Comparison of ENCODE assay signal across 9 cellular contexts in genomic region chr10:46420002-46420401, GRCh38. TPM values are rescaled to one million over a fixed set of nuclear protein-coding genes. Genes with fewer than 3 reads are reported as not detected.
DNase-seq lines count a peak whose midpoint lies in the region; ATAC-seq and TF ChIP-seq lines count a peak whose summit lies in the region.
"Not testable (repeated sequence)": the region's sequence is repeated elsewhere in the genome, so short reads cannot be mapped to it uniquely, and the experiment has no call there.
"Had no signal": no experiment of that assay in that cellular context is flagged by ENCODE, and none has a peak within 500 bp of the region (broad histone marks: within the 10 kb centered on the region; RNA-seq: fewer than 3 reads in every experiment).

No MANE protein-coding gene starts in this region.

- not testable (repeated sequence) for H3K4me3 ChIP-seq in gastroesophageal sphincter, heart right ventricle, lower lobe of right lung, upper lobe of right lung

- H3K27me3 ChIP-seq in gastroesophageal sphincter; heart right ventricle; lower lobe of right lung (ENCODE audit: low read depth); upper lobe of right lung: not testable (repeated sequence)

- DNase-seq in heart right ventricle, left colon, lower lobe of right lung, upper lobe of right lung: not testable (repeated sequence)

- not testable (repeated sequence) for TF ChIP-seq POLR2A in gastroesophageal sphincter (IDR thresholded peaks at IDR 0.05)

- H3K36me3 ChIP-seq in gastroesophageal sphincter, heart right ventricle, lower lobe of right lung, upper lobe of right lung: not testable (repeated sequence)

- TF ChIP-seq CTCF in gastroesophageal sphincter (IDR thresholded peaks at IDR 0.05); heart right ventricle (IDR thresholded peaks at IDR 0.05); lower lobe of right lung (IDR thresholded peaks at IDR 0.05); upper lobe of right lung (IDR thresholded peaks at IDR 0.05): not testable (repeated sequence)

- H3K9me3 ChIP-seq in gastroesophageal sphincter, heart right ventricle, lower lobe of right lung, upper lobe of right lung: not testable (repeated sequence)

- H3K27ac ChIP-seq in gastroesophageal sphincter, heart right ventricle, lower lobe of right lung, upper lobe of right lung: not testable (repeated sequence)

- ATAC-seq in SK-N-SH treated with all-trans-retinoic acid at 6 μM for 48 hours (peak; percentile 92), gastroesophageal sphincter (peak; percentile 32), heart right ventricle (peak; percentile 34 to 76 (median 73)), left colon (peak; percentile 40), lower lobe of right lung (peak; percentile 42 to 45), upper lobe of right lung (peak; percentile 48)

- no CpG with 5 or more reads among the region's 10 CpGs for WGBS in gastroesophageal sphincter (ENCODE audit: low coverage in 1 of 2), 2 donors
- no CpG with 5 or more reads among the region's 10 CpGs for WGBS in heart right ventricle, 2 donors

- intact Hi-C loops in heart right ventricle (cut with DNase I); left colon (cut with DNase I, micrococcal nuclease); lower lobe of right lung (cut with DNase I); upper lobe of right lung (cut with DNase I): not testable (repeated sequence)

- H3K4me1 ChIP-seq in gastroesophageal sphincter, heart right ventricle, lower lobe of right lung, upper lobe of right lung: not testable (repeated sequence)

- TF ChIP-seq EP300 in gastroesophageal sphincter (IDR thresholded peaks at IDR 0.05): not testable (repeated sequence)

RNA-seq across cellular contexts. Expression of gene ANXA8L1, which starts 44.4 kb away (rescaled TPM):
- 10 to 100 TPM in 1 of 4 donors, 1 to 10 TPM in 1, under 1 TPM in 2; 0.27 to 13.7 (median 1.0) TPM for total RNA-seq in gastroesophageal sphincter
- total RNA-seq in heart right ventricle: 1 to 10 TPM in 3 of 10 donors, under 1 TPM in 1, not detected in 6; 0.31 to 1.7 (median 1.5) TPM
- under 1 TPM; 0.04 to 0.22 TPM for polyA plus RNA-seq in heart right ventricle
- not detected for total RNA-seq in left colon
- 15.7 TPM for total RNA-seq in lower lobe of right lung
- total RNA-seq in upper lobe of right lung: 34.6 TPM
- total RNA-seq: CD4-positive, alpha-beta T cell; H1; H9 had no signal
- polyA plus RNA-seq: H1 had no signal

RNA-seq across cellular contexts. Expression of gene NPY4R, which starts 45.8 kb away (rescaled TPM):
- not detected for total RNA-seq in gastroesophageal sphincter
- total RNA-seq in heart right ventricle: not detected
- polyA plus RNA-seq in heart right ventricle: not detected
- 1 to 10 TPM; 3.1 to 9.5 TPM for total RNA-seq in left colon
- total RNA-seq in lower lobe of right lung: 1.1 TPM
- total RNA-seq in upper lobe of right lung: not detected
- total RNA-seq: CD4-positive, alpha-beta T cell; H1; H9 had no signal

Comparison
In these comparisons a context has a peak if more than half of its experiments do, and no peak if none do; other contexts are left out.
1. ATAC-seq: peak in every context shown above with its lines; median percentile 92 in SK-N-SH treated with all-trans-retinoic acid at 6 μM for 48 hours; 73 in heart right ventricle; 48 in upper lobe of right lung; 44 in lower lobe of right lung; 40 in left colon; 32 in gastroesophageal sphincter.